In the genomic region with DNA sequence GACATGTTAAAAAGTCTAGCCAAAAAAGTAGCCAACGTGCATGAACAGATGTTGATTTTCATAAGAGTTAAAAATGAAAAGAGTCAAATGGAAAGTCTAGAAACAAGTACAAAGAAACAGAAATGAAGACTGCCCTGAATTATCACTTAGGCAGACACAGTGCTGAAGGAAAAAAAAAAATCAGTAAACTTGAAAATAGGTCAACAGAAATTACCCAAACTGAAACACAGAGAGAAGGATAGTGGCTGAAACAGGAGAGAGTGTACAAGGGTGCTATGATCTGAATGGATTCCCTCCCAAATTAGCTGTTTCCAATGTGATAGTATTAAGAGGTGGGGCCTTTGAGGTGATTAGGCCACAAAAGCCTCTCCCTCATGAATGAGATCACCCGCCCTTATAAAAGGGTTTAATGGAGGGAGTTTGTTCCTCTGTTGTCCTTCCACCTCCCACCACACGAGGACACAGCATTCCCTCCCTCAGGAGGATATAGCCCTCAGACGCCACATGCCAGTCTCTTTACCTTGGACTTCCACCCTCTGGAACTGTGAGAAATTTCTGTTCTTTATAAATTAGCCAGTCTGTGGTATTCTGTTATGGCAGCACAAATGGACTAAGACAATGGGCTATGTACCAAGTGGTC, we compare ENCODE assay signal across 1 cellular context.
TF ChIP-seq lines count a peak whose summit lies in the region.

No MANE protein-coding gene starts in this region.

TF ChIP-seq in GM23338, 12 proteins besides CTCF, POLR2A, EP300 and RAD21 (continued from another document):
- TF ChIP-seq, protein P1, sequence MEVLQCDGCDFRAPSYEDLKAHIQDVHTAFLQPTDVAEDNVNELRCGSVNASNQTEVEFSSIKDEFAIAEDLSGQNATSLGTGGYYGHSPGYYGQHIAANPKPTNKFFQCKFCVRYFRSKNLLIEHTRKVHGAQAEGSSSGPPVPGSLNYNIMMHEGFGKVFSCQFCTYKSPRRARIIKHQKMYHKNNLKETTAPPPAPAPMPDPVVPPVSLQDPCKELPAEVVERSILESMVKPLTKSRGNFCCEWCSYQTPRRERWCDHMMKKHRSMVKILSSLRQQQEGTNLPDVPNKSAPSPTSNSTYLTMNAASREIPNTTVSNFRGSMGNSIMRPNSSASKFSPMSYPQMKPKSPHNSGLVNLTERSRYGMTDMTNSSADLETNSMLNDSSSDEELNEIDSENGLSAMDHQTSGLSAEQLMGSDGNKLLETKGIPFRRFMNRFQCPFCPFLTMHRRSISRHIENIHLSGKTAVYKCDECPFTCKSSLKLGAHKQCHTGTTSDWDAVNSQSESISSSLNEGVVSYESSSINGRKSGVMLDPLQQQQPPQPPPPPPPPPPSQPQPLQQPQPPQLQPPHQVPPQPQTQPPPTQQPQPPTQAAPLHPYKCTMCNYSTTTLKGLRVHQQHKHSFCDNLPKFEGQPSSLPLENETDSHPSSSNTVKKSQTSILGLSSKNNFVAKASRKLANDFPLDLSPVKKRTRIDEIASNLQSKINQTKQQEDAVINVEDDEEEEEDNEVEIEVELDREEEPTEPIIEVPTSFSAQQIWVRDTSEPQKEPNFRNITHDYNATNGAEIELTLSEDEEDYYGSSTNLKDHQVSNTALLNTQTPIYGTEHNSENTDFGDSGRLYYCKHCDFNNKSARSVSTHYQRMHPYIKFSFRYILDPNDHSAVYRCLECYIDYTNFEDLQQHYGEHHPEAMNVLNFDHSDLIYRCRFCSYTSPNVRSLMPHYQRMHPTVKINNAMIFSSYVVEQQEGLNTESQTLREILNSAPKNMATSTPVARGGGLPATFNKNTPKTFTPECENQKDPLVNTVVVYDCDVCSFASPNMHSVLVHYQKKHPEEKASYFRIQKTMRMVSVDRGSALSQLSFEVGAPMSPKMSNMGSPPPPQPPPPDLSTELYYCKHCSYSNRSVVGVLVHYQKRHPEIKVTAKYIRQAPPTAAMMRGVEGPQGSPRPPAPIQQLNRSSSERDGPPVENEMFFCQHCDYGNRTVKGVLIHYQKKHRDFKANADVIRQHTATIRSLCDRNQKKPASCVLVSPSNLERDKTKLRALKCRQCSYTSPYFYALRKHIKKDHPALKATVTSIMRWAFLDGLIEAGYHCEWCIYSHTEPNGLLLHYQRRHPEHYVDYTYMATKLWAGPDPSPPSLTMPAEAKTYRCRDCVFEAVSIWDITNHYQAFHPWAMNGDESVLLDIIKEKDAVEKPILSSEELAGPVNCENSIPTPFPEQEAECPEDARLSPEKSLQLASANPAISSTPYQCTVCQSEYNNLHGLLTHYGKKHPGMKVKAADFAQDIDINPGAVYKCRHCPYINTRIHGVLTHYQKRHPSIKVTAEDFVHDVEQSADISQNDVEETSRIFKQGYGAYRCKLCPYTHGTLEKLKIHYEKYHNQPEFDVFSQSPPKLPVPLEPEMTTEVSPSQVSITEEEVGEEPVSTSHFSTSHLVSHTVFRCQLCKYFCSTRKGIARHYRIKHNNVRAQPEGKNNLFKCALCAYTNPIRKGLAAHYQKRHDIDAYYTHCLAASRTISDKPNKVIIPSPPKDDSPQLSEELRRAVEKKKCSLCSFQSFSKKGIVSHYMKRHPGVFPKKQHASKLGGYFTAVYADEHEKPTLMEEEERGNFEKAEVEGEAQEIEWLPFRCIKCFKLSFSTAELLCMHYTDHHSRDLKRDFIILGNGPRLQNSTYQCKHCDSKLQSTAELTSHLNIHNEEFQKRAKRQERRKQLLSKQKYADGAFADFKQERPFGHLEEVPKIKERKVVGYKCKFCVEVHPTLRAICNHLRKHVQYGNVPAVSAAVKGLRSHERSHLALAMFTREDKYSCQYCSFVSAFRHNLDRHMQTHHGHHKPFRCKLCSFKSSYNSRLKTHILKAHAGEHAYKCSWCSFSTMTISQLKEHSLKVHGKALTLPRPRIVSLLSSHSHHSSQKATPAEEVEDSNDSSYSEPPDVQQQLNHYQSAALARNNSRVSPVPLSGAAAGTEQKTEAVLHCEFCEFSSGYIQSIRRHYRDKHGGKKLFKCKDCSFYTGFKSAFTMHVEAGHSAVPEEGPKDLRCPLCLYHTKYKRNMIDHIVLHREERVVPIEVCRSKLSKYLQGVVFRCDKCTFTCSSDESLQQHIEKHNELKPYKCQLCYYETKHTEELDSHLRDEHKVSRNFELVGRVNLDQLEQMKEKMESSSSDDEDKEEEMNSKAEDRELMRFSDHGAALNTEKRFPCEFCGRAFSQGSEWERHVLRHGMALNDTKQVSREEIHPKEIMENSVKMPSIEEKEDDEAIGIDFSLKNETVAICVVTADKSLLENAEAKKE (CRISPR knock-in tag; IDR thresholded peaks at IDR 0.05): no peak
- no peak for TF ChIP-seq POLR2AphosphoS5 (IDR thresholded peaks at IDR 0.05; ENCODE audit: low read depth)
- TF ChIP-seq JUNB (IDR thresholded peaks at IDR 0.05; ENCODE audit: unreplicated experiment): no peak
- TF ChIP-seq ZNF114 (CRISPR knock-in tag; IDR thresholded peaks at IDR 0.05): no peak
- TF ChIP-seq, protein P2, sequence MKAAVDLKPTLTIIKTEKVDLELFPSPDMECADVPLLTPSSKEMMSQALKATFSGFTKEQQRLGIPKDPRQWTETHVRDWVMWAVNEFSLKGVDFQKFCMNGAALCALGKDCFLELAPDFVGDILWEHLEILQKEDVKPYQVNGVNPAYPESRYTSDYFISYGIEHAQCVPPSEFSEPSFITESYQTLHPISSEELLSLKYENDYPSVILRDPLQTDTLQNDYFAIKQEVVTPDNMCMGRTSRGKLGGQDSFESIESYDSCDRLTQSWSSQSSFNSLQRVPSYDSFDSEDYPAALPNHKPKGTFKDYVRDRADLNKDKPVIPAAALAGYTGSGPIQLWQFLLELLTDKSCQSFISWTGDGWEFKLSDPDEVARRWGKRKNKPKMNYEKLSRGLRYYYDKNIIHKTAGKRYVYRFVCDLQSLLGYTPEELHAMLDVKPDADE (IDR thresholded peaks at IDR 0.05): no peak
- TF ChIP-seq EZH2 (IDR thresholded peaks at IDR 0.05; ENCODE audit: low read depth, unreplicated experiment): no peak
- no peak for TF ChIP-seq STAT1 (IDR thresholded peaks at IDR 0.05; ENCODE audit: unreplicated experiment)
- TF ChIP-seq EZH2phosphoT487 (IDR thresholded peaks at IDR 0.05; ENCODE audit: unreplicated experiment): no peak
- TF ChIP-seq, protein P3, sequence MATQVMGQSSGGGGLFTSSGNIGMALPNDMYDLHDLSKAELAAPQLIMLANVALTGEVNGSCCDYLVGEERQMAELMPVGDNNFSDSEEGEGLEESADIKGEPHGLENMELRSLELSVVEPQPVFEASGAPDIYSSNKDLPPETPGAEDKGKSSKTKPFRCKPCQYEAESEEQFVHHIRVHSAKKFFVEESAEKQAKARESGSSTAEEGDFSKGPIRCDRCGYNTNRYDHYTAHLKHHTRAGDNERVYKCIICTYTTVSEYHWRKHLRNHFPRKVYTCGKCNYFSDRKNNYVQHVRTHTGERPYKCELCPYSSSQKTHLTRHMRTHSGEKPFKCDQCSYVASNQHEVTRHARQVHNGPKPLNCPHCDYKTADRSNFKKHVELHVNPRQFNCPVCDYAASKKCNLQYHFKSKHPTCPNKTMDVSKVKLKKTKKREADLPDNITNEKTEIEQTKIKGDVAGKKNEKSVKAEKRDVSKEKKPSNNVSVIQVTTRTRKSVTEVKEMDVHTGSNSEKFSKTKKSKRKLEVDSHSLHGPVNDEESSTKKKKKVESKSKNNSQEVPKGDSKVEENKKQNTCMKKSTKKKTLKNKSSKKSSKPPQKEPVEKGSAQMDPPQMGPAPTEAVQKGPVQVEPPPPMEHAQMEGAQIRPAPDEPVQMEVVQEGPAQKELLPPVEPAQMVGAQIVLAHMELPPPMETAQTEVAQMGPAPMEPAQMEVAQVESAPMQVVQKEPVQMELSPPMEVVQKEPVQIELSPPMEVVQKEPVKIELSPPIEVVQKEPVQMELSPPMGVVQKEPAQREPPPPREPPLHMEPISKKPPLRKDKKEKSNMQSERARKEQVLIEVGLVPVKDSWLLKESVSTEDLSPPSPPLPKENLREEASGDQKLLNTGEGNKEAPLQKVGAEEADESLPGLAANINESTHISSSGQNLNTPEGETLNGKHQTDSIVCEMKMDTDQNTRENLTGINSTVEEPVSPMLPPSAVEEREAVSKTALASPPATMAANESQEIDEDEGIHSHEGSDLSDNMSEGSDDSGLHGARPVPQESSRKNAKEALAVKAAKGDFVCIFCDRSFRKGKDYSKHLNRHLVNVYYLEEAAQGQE (IDR thresholded peaks at IDR 0.05; ENCODE audit: unreplicated experiment): no peak
- no peak for TF ChIP-seq NANOG (IDR thresholded peaks at IDR 0.05; ENCODE audit: borderline replicate concordance)
